Comparison of ENCODE assay signal across 23 cellular contexts in the genomic region with DNA sequence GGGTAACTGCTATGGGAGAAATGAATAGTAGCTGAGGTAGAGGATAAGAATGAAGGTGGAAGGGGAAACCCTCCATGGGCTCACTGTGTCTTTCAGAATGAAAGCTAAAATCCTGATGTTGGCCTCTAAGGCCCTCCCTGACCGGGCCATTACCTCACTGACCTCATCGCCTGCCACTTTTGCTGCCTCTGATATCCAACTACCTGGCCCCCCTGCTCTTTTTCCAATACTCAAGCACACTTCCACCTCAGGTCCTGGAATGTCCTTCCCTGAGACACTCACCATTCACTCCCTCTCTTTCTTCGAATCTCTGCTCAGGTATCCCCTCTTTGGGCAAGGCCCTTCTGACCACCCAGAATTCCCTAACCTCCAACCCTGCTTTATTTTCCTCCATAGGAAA. TPM values are rescaled to one million over a fixed set of nuclear protein-coding genes. Genes with fewer than 3 reads are reported as not detected.
DNase-seq lines count a peak whose midpoint lies in the region; ATAC-seq and TF ChIP-seq lines count a peak whose summit lies in the region.
"Had no signal": no experiment of that assay in that cellular context is flagged by ENCODE, and none has a peak within 500 bp of the region (broad histone marks: within the 10 kb centered on the region; RNA-seq: fewer than 3 reads in every experiment).

No MANE protein-coding gene starts in this region.

- H3K9ac ChIP-seq in smooth muscle cell (ENCODE audit: low read depth), result no peak overlapping the region

- no peak overlapping the region for H3K4me3 ChIP-seq in prostate gland
- no peak overlapping the region for H3K4me3 ChIP-seq in right atrium auricular region
- no peak overlapping the region for H3K4me3 ChIP-seq in smooth muscle cell

- H3K4me2 ChIP-seq in smooth muscle cell, result no peak overlapping the region

- H3K27me3 ChIP-seq in prostate gland (replicated peaks; ENCODE audit: insufficient read depth) (no peaks in the 10 kb centered on the region), right atrium auricular region (no peaks in the 10 kb centered on the region), smooth muscle cell (ENCODE audit: low read depth) (no peaks in the 10 kb centered on the region)

- intact Hi-C loops in prostate gland (cut with DNase I), result no loop called here

- no peak for ATAC-seq in activated CD8-positive, alpha-beta memory T cell treated with anti-CD3 and anti-CD28 coated beads, Interleukin-2, amount 10 ng/mL, durations not matched to agents 7 days and 5 days
- ATAC-seq in activated naive CD8-positive, alpha-beta T cell treated with anti-CD3 and anti-CD28 coated beads, Interleukin-2, amount 50 U/mL, for 24 hours, result no peak
- ATAC-seq: HCT116, heart right ventricle had no signal

- H3K9me3 Mint-ChIP-seq in activated CD8-positive, alpha-beta memory T cell treated with anti-CD3 and anti-CD28 coated beads, Interleukin-2, amount 10 ng/mL, durations not matched to agents 7 days and 5 days (ENCODE audit: low read depth), result no peaks in the 10 kb centered on the region
- no peaks in the 10 kb centered on the region for H3K9me3 Mint-ChIP-seq in activated naive CD8-positive, alpha-beta T cell treated with anti-CD3 and anti-CD28 coated beads, Interleukin-2, amount 50 U/mL, for 24 hours
- H3K9me3 Mint-ChIP-seq: brain had no signal

- peak overlapping the region; percentile 97 for H3K27ac Mint-ChIP-seq in activated CD8-positive, alpha-beta memory T cell treated with anti-CD3 and anti-CD28 coated beads, Interleukin-2, amount 10 ng/mL, durations not matched to agents 7 days and 5 days
- H3K27ac Mint-ChIP-seq in activated naive CD8-positive, alpha-beta T cell treated with anti-CD3 and anti-CD28 coated beads, Interleukin-2, amount 50 U/mL, for 24 hours, result peak overlapping the region; percentile 99
- H3K27ac Mint-ChIP-seq: brain had no signal

- DNase-seq in activated CD8-positive, alpha-beta memory T cell treated with anti-CD3 and anti-CD28 coated beads, Interleukin-2, amount 10 ng/mL, durations not matched to agents 7 days and 5 days, result no peak
- no peak for DNase-seq in activated CD8-positive, alpha-beta memory T cell treated with anti-CD3 and anti-CD28 coated beads, Interleukin-2, amount 50 U/mL, for 4 hours
- DNase-seq in activated naive CD8-positive, alpha-beta T cell treated with anti-CD3 and anti-CD28 coated beads, Interleukin-2, amount 50 U/mL, for 24 hours, result no peak
- DNase-seq in prostate gland (ENCODE audit: low spot score) (no peak), NCI-H1417 (lab: John Stamatoyannopoulos, UW) (no peak), right atrium auricular region (ENCODE audit: low spot score) (no peak), smooth muscle cell (lab: John Stamatoyannopoulos, UW; ENCODE audit: unreplicated experiment) (no peak)
- DNase-seq: ACHN; activated CD4-positive, alpha-beta T cell treated with anti-CD3 and anti-CD28 coated beads for 1 hour; activated effector memory CD4-positive, alpha-beta T cell treated with anti-CD3 and anti-CD28 coated beads, Interleukin-2, amount 50 U/mL, for 16 hours; Calu3; heart right ventricle; IMR-90; midbrain; MV-4-11; NCI-H2171; NCI-H774; occipital lobe had no signal

- H3K27ac ChIP-seq in KOPT-K1 (ENCODE audit: low read depth, low read length, poor library complexity, severe bottlenecking) (peak overlapping the region; percentile 86), prostate gland (peak overlapping the region; percentile 55 to 70), right atrium auricular region (no peak overlapping the region), smooth muscle cell (ENCODE audit: low read depth) (no peak overlapping the region)

- no peak overlapping the region for H2AFZ ChIP-seq in smooth muscle cell (ENCODE audit: low read depth)

- no peak for TF ChIP-seq POLR2A in prostate gland (IDR thresholded peaks at IDR 0.05)

- H3K27me3 Mint-ChIP-seq in activated CD8-positive, alpha-beta memory T cell treated with anti-CD3 and anti-CD28 coated beads, Interleukin-2, amount 10 ng/mL, durations not matched to agents 7 days and 5 days, result no peaks in the 10 kb centered on the region
- H3K27me3 Mint-ChIP-seq in activated naive CD8-positive, alpha-beta T cell treated with anti-CD3 and anti-CD28 coated beads, Interleukin-2, amount 50 U/mL, for 24 hours, result no peaks in the 10 kb centered on the region

- peak overlapping the region; percentile 26 for H3K4me3 Mint-ChIP-seq in activated CD8-positive, alpha-beta memory T cell treated with anti-CD3 and anti-CD28 coated beads, Interleukin-2, amount 10 ng/mL, durations not matched to agents 7 days and 5 days
- no peak overlapping the region for H3K4me3 Mint-ChIP-seq in activated naive CD8-positive, alpha-beta T cell treated with anti-CD3 and anti-CD28 coated beads, Interleukin-2, amount 50 U/mL, for 24 hours
- H3K4me3 Mint-ChIP-seq: brain had no signal

- no peaks in the 10 kb centered on the region for H3F3A ChIP-seq in smooth muscle cell (ENCODE audit: low read depth)

- H3K4me1 Mint-ChIP-seq in activated CD8-positive, alpha-beta memory T cell treated with anti-CD3 and anti-CD28 coated beads, Interleukin-2, amount 10 ng/mL, durations not matched to agents 7 days and 5 days, result peaks cover 73% of the 10 kb centered on the region
- peaks cover 66% of the 10 kb centered on the region for H3K4me1 Mint-ChIP-seq in activated naive CD8-positive, alpha-beta T cell treated with anti-CD3 and anti-CD28 coated beads, Interleukin-2, amount 50 U/mL, for 24 hours

- H3K4me1 ChIP-seq in prostate gland (replicated peaks) (no peaks in the 10 kb centered on the region), right atrium auricular region (peaks cover 0 to 15% of the 10 kb centered on the region in 2 donors), smooth muscle cell (ENCODE audit: low read depth) (no peaks in the 10 kb centered on the region)

- H3K79me2 ChIP-seq in smooth muscle cell (ENCODE audit: low read depth), result no peaks in the 10 kb centered on the region

- H3K9me3 ChIP-seq in KOPT-K1 (ENCODE audit: insufficient read depth, low read length, poor library complexity, severe bottlenecking), result no peaks in the 10 kb centered on the region
- H3K9me3 ChIP-seq in prostate gland, result no peaks in the 10 kb centered on the region
- H3K9me3 ChIP-seq in right atrium auricular region, result no peaks in the 10 kb centered on the region
- no peaks in the 10 kb centered on the region for H3K9me3 ChIP-seq in smooth muscle cell (replicated peaks; ENCODE audit: low read depth)
- H3K9me3 ChIP-seq: heart right ventricle had no signal

- H4K20me1 ChIP-seq in smooth muscle cell (ENCODE audit: low read depth), result no peaks in the 10 kb centered on the region

- H3K36me3 ChIP-seq in KOPT-K1 (ENCODE audit: insufficient read depth, low read length) (peaks cover 11% of the 10 kb centered on the region), prostate gland (no peaks in the 10 kb centered on the region), right atrium auricular region (no peaks in the 10 kb centered on the region), smooth muscle cell (ENCODE audit: low read depth) (no peaks in the 10 kb centered on the region)
- H3K36me3 ChIP-seq: heart right ventricle had no signal

- no peak for TF ChIP-seq CTCF in prostate gland (IDR thresholded peaks at IDR 0.05)
- TF ChIP-seq CTCF in right atrium auricular region (IDR thresholded peaks at IDR 0.05), result no peak
- no peak for TF ChIP-seq CTCF in smooth muscle cell (IDR thresholded peaks at IDR 0.05; ENCODE audit: borderline replicate concordance, insufficient read depth, poor library complexity, severe bottlenecking)

- H3K36me3 Mint-ChIP-seq in activated CD8-positive, alpha-beta memory T cell treated with anti-CD3 and anti-CD28 coated beads, Interleukin-2, amount 10 ng/mL, durations not matched to agents 7 days and 5 days, result peaks cover 30% of the 10 kb centered on the region
- peaks cover 28% of the 10 kb centered on the region for H3K36me3 Mint-ChIP-seq in activated naive CD8-positive, alpha-beta T cell treated with anti-CD3 and anti-CD28 coated beads, Interleukin-2, amount 50 U/mL, for 24 hours (ENCODE audit: low read depth)
- H3K36me3 Mint-ChIP-seq: brain had no signal

- CTCF ChIA-PET in activated CD8-positive, alpha-beta memory T cell treated with anti-CD3 and anti-CD28 coated beads, Interleukin-2, amount 10 ng/mL, durations not matched to agents 7 days and 5 days (lab: Charles Lee), result interaction anchor here (0.7 to 15.3 kb wide), 10 partner anchors 10 to 212 kb away, joined by 3 to 152 read pairs (median 10); a partner anchor contains a TSS

- 95% methylated on average over 3 of the region's 3 CpGs for WGBS in prostate gland
- 92% methylated on average over 3 of the region's 3 CpGs for WGBS in smooth muscle cell (ENCODE audit: low lambda C conversion rate)

RNA-seq across cellular contexts. Expression of a gene that starts 1.4 kb away (rescaled TPM):
- total RNA-seq in activated CD8-positive, alpha-beta memory T cell treated with anti-CD3 and anti-CD28 coated beads, Interleukin-2, amount 10 ng/mL, durations not matched to agents 7 days and 5 days, result 10 to 100 TPM; 74.6 to 81.3 TPM
- total RNA-seq in prostate gland, result 10 to 100 TPM in 1 of 2 donors, 1 to 10 TPM in 1; 3.1 to 11.8 TPM
- 1 to 10 TPM; 1.4 to 6.2 TPM for total RNA-seq in right atrium auricular region
- total RNA-seq in smooth muscle cell, result not detected in 2 replicates
- not detected in 2 replicates for polyA plus RNA-seq in smooth muscle cell
- total RNA-seq: IMR-90, kidney epithelial cell had no signal
- polyA plus RNA-seq: fibroblast of lung, IMR-90 had no signal

RNA-seq across cellular contexts. Expression of a gene that starts 57.6 kb away (rescaled TPM):
- total RNA-seq in activated CD8-positive, alpha-beta memory T cell treated with anti-CD3 and anti-CD28 coated beads, Interleukin-2, amount 10 ng/mL, durations not matched to agents 7 days and 5 days, result 1 to 10 TPM; 2.1 to 5.8 TPM
- total RNA-seq in prostate gland (10 to 100 TPM in 1 of 2 donors, 1 to 10 TPM in 1; 3.1 to 22.2 TPM), right atrium auricular region (1 to 10 TPM; 2.2 to 5.5 TPM), smooth muscle cell (3.9 and 13.3 TPM in 2 replicates)
- polyA plus RNA-seq in smooth muscle cell, result 3.0 and 3.5 TPM in 2 replicates

Comparison
In these comparisons a context has a peak if more than half of its experiments do, and no peak if none do; other contexts are left out.
1. H3K27ac ChIP-seq: peak in KOPT-K1 (single experiment) and prostate gland (2 of 2); none in right atrium auricular region (0 of 2) and smooth muscle cell (single experiment).
2. RNA of a gene that starts 1.4 kb away (total RNA-seq): 74.6 to 81.3 TPM in activated CD8-positive, alpha-beta memory T cell treated with anti-CD3 and anti-CD28 coated beads, Interleukin-2, amount 10 ng/mL, durations not matched to agents 7 days and 5 days; 3.1 to 11.8 TPM in prostate gland, 1.4 to 6.2 TPM in right atrium auricular region and not detected in smooth muscle cell; every median in the first group is over 4 times any median in the second.